Comparison of ENCODE assay signal across 8 cellular contexts in the genomic region with DNA sequence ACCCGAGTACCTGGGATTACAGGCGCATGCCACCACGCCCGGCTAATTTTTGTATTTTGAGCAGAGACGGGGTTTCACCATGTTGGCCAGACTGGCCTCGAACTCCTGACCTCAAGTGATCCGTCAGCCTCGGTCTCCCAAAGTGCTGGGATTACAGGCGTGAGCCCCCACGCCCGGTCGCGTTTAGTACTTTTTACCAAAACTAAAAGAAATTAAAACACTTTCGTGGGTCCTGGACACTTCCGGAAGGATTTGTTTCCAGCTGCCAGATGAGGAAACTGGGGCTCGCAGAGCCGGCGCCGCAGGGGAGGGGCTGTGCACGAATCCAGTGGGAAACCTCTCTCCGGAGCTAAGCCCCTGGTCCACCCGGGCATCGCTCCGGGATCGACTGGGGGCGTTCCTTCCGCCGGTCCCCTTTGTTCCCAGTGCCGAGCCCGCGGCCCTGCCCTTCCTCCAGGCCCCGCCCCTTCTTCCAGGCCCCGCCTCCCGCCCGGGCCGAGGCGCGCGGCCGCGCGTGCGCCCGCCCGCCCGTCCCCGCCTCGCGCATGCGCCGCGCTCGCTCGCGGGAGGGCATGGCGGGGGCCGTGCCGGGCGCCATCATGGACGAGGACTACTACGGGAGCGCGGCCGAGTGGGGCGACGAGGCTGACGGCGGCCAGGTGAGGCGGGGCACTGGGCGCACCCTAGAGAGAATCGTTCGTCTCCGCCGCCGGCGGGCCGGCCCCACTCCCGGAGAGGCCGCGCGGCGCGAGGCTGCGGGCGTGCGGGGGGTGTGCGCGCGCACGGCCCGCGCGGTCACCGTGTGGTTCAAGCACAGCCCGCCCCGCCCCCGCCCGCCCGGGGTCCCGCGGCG.
A peak's percentile ranks its signal among the peaks of the same experiment; 100 is the strongest.
DNase-seq lines count a peak whose midpoint lies in the region; ATAC-seq and TF ChIP-seq lines count a peak whose summit lies in the region.

A gene with protein sequence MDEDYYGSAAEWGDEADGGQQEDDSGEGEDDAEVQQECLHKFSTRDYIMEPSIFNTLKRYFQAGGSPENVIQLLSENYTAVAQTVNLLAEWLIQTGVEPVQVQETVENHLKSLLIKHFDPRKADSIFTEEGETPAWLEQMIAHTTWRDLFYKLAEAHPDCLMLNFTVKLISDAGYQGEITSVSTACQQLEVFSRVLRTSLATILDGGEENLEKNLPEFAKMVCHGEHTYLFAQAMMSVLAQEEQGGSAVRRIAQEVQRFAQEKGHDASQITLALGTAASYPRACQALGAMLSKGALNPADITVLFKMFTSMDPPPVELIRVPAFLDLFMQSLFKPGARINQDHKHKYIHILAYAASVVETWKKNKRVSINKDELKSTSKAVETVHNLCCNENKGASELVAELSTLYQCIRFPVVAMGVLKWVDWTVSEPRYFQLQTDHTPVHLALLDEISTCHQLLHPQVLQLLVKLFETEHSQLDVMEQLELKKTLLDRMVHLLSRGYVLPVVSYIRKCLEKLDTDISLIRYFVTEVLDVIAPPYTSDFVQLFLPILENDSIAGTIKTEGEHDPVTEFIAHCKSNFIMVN (plus strand): TSS at position 546 of the 853 bp plus-strand sequence. CDS start 54 bp downstream, at position 600.

- H3K27me3 Mint-ChIP-seq in nephron progenitor cell (ENCODE audit: low read depth, poor library complexity), result peaks cover 7% of the 10 kb centered on the region
- no peaks in the 10 kb centered on the region for H3K27me3 Mint-ChIP-seq in stimulated activated naive CD8-positive, alpha-beta T cell treated with anti-CD3 and anti-CD28 coated beads, Interleukin-15, Interleukin-2, amounts not matched to agents 100 ng/mL and 50 ng/mL, for 24 hours

- H3K36me3 Mint-ChIP-seq in nephron progenitor cell (ENCODE audit: low read depth), result peaks cover 11% of the 10 kb centered on the region
- H3K36me3 Mint-ChIP-seq in stimulated activated naive CD8-positive, alpha-beta T cell treated with anti-CD3 and anti-CD28 coated beads, Interleukin-15, Interleukin-2, amounts not matched to agents 100 ng/mL and 50 ng/mL, for 24 hours (ENCODE audit: low read depth), result peaks cover 22% of the 10 kb centered on the region

- H3K27me3 ChIP-seq in RWPE2 (ENCODE audit: insufficient read depth, poor library complexity, severe bottlenecking), result no peaks in the 10 kb centered on the region

- ATAC-seq in GM21825 (IDR thresholded peaks at IDR 0.05; ENCODE audit: unreplicated experiment) (peak; percentile 71), RWPE2 (ENCODE audit: low read depth) (peak; percentile 75)

- DNase-seq in DMS79 treated with DMSO at 0.1 percent for 48 hours (lab: John Stamatoyannopoulos, UW) (peak; percentile 76), Kasumi-1 (lab: John Stamatoyannopoulos, UW) (peak; percentile 38 to 58), RWPE2 (ENCODE audit: low spot score) (peak; percentile 92), fibroblast of the conjunctiva (ENCODE audit: low read depth) (peak; percentile 70), nephron progenitor cell (peak; percentile 96)
- DNase-seq in activated effector memory CD4-positive, alpha-beta T cell treated with Interleukin-2 at 50 U/mL for 16 hours, result peak; percentile 87

- H3K4me1 ChIP-seq in RWPE2 (ENCODE audit: insufficient read depth, poor library complexity, severe bottlenecking), result peaks cover 11% of the 10 kb centered on the region

- H3K9me3 Mint-ChIP-seq in nephron progenitor cell, result peaks cover 36% of the 10 kb centered on the region
- no peaks in the 10 kb centered on the region for H3K9me3 Mint-ChIP-seq in stimulated activated naive CD8-positive, alpha-beta T cell treated with anti-CD3 and anti-CD28 coated beads, Interleukin-15, Interleukin-2, amounts not matched to agents 100 ng/mL and 50 ng/mL, for 24 hours

- peaks cover 40% of the 10 kb centered on the region for H3K4me1 Mint-ChIP-seq in nephron progenitor cell
- H3K4me1 Mint-ChIP-seq in stimulated activated naive CD8-positive, alpha-beta T cell treated with anti-CD3 and anti-CD28 coated beads, Interleukin-15, Interleukin-2, amounts not matched to agents 100 ng/mL and 50 ng/mL, for 24 hours (ENCODE audit: low read depth), result peaks cover 34% of the 10 kb centered on the region

- H3K27ac Mint-ChIP-seq in nephron progenitor cell, result no peak within 1 kb of the TSS
- H3K27ac Mint-ChIP-seq in stimulated activated naive CD8-positive, alpha-beta T cell treated with anti-CD3 and anti-CD28 coated beads, Interleukin-15, Interleukin-2, amounts not matched to agents 100 ng/mL and 50 ng/mL, for 24 hours, result peak within 1 kb of the TSS; percentile 89

- H3K36me3 ChIP-seq in RWPE2 (ENCODE audit: low read depth), result peaks cover 30% of the 10 kb centered on the region

- TF ChIP-seq CTCF in RWPE2 (IDR thresholded peaks at IDR 0.05; ENCODE audit: poor library complexity, severe bottlenecking), result no peak
- no peak for TF ChIP-seq CTCF in nephron progenitor cell (IDR thresholded peaks at IDR 0.05)

- H3K4me3 ChIP-seq in RWPE2 (ENCODE audit: severe bottlenecking), result peak within 1 kb of the TSS; percentile 99

- H3K9me3 ChIP-seq in RWPE2 (ENCODE audit: severe bottlenecking), result no peaks in the 10 kb centered on the region

- H3K27ac ChIP-seq in RWPE2 (ENCODE audit: poor library complexity, severe bottlenecking), result peak within 1 kb of the TSS; percentile 51

- H3K4me3 Mint-ChIP-seq in nephron progenitor cell, result peak within 1 kb of the TSS; percentile 89
- H3K4me3 Mint-ChIP-seq in stimulated activated naive CD8-positive, alpha-beta T cell treated with anti-CD3 and anti-CD28 coated beads, Interleukin-15, Interleukin-2, amounts not matched to agents 100 ng/mL and 50 ng/mL, for 24 hours, result peak within 1 kb of the TSS; percentile 92

Comparison
In these comparisons a context has a peak if more than half of its experiments do, and no peak if none do; other contexts are left out.
1. Peak in every context shown above with its lines: DNase-seq, ATAC-seq, H3K4me3 ChIP-seq and H3K27ac ChIP-seq.